In the genomic region with DNA sequence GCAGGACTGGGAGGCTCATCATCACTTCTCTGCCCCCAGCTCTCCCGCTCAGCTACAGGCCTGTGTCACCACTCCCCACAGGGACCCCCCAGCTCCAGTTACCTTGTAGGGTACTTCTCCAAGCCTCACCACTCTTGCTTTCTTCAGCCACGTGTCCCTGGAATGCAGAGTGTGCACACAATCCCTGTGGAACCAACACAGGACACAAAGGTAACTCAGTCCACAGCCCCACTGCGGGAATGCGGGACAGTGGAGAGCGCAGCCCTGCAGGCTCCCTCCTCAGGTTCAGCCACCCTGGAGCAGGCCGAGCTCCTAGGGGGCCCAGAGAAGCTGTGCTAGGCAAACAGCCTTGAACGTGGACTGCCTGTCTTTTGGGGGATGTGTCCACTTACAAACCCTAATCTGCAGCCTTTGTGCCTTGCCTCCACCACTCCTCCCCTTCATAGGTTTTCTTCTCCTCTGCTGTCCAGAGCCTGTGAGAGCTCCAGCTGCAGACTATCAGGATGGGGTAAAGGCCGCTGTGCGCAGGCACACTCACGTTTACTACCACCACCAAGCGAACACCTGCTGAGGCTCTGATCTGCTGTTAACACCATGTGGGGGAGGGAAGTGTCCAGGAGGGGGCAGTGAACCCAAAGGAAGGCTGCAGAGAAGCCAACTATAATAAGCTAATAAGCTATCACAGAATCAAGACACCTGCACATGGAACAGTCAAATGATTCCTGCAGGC, we compare ENCODE assay signal across 14 cellular contexts. TPM values are rescaled to one million over a fixed set of nuclear protein-coding genes. Genes with fewer than 3 reads are reported as not detected.
A peak's percentile ranks its signal among the peaks of the same experiment; 100 is the strongest.
DNase-seq lines count a peak whose midpoint lies in the region; ATAC-seq and TF ChIP-seq lines count a peak whose summit lies in the region.
"Had no signal": no experiment of that assay in that cellular context is flagged by ENCODE, and none has a peak within 500 bp of the region (broad histone marks: within the 10 kb centered on the region; RNA-seq: fewer than 3 reads in every experiment).

No MANE protein-coding gene starts in this region.

- DNase-seq in NCI-H82 (lab: John Stamatoyannopoulos, UW): peak; percentile 61
- no peak for DNase-seq in NCI-H82 treated with DMSO at 0.1 percent for 48 hours (lab: John Stamatoyannopoulos, UW; ENCODE audit: unreplicated experiment)
- DNase-seq in KBM-7: peak; percentile 38
- no peak for DNase-seq in brain microvascular endothelial cell
- no peak for DNase-seq in osteocyte (ENCODE audit: extremely low spot score, unreplicated experiment)
- no peak for DNase-seq in NCI-H1694 (lab: John Stamatoyannopoulos, UW)
- no peak for DNase-seq in ovary
- DNase-seq: activated effector memory CD4-positive, alpha-beta T cell treated with anti-CD3 and anti-CD28 coated beads, Interleukin-2, amount 50 U/mL, for 16 hours; mesendoderm; NCI-H1092 treated with DMSO at 0.1 percent for 48 hours; tibial artery had no signal

- no peaks in the 10 kb centered on the region for H3K4me1 ChIP-seq in ovary (ENCODE audit: insufficient read depth)

- no peak overlapping the region for H3K4me3 Mint-ChIP-seq in osteocyte (ENCODE audit: unreplicated experiment)
- H3K4me3 Mint-ChIP-seq: T-cell had no signal

- TF ChIP-seq EP300 in ovary (IDR thresholded peaks at IDR 0.05): no peak

- H3K27me3 ChIP-seq in brain microvascular endothelial cell (replicated peaks) (no peaks in the 10 kb centered on the region), ovary (no peaks in the 10 kb centered on the region)
- H3K27me3 ChIP-seq: tibial artery had no signal

- intact Hi-C loops in ovary (cut with DNase I): no loop called here

- no peak for ATAC-seq in GM18498 (IDR thresholded peaks at IDR 0.05; ENCODE audit: unreplicated experiment)

- no peaks in the 10 kb centered on the region for H3K27me3 Mint-ChIP-seq in osteocyte (ENCODE audit: unreplicated experiment)
- H3K27me3 Mint-ChIP-seq: T-cell had no signal

- peaks cover 33% of the 10 kb centered on the region for H3K36me3 ChIP-seq in brain microvascular endothelial cell (replicated peaks)
- H3K36me3 ChIP-seq in ovary: no peaks in the 10 kb centered on the region

- no peaks in the 10 kb centered on the region for H3K9me3 Mint-ChIP-seq in osteocyte (ENCODE audit: unreplicated experiment)
- H3K9me3 Mint-ChIP-seq: T-cell had no signal

- H3K4me3 ChIP-seq in brain microvascular endothelial cell (ENCODE audit: low read depth, low read length) (no peak overlapping the region), ovary (no peak overlapping the region)
- H3K4me3 ChIP-seq: tibial artery had no signal

- H3K4me1 Mint-ChIP-seq in osteocyte (ENCODE audit: unreplicated experiment): no peaks in the 10 kb centered on the region

- in situ Hi-C loops in KBM-7 (cut with MboI; ENCODE audit: low pct_unique_long_range_greater_than_20kb, low sequenced_read_pairs) (no loop called here), brain microvascular endothelial cell (cut with HindIII; ENCODE audit: low pct_ligation_motif_present, low sequenced_read_pairs) (no loop called here)

- H3K27ac ChIP-seq in brain microvascular endothelial cell: no peak overlapping the region
- no peak overlapping the region for H3K27ac ChIP-seq in ovary
- H3K27ac ChIP-seq: epithelial cell of prostate, tibial artery had no signal

- no peak for TF ChIP-seq POLR2A in ovary (IDR thresholded peaks at IDR 0.05)

- 71 to 84% (median 76%) methylated on average over 11 of the region's 11 CpGs for WGBS in ovary, 3 donors

- H3K9me3 ChIP-seq in ovary: no peaks in the 10 kb centered on the region
- H3K9me3 ChIP-seq: tibial artery had no signal

- peaks cover 31% of the 10 kb centered on the region for H3K36me3 Mint-ChIP-seq in osteocyte (ENCODE audit: unreplicated experiment)

- TF ChIP-seq CTCF in brain microvascular endothelial cell (IDR thresholded peaks at IDR 0.05; ENCODE audit: low read depth, low read length, missing control alignments): peak; percentile 56
- peak; percentile 19 for TF ChIP-seq CTCF in osteocyte (IDR thresholded peaks at IDR 0.05)
- TF ChIP-seq CTCF in ovary (IDR thresholded peaks at IDR 0.05): no peak

- no peak overlapping the region for H3K27ac Mint-ChIP-seq in osteocyte (ENCODE audit: unreplicated experiment)

RNA-seq across cellular contexts. Expression of gene XPC, which starts 26.0 kb away (rescaled TPM):
- total RNA-seq in osteocyte (39.4 and 41.5 TPM in 2 replicates), ovary (10 to 100 TPM; 38.7 to 50.8 (median 40.6) TPM)
- polyA plus RNA-seq in ovary: 10 to 100 TPM; 36.2 to 63.1 TPM

RNA-seq across cellular contexts. Expression of gene LSM3, which starts 26.2 kb away (rescaled TPM):
- total RNA-seq in osteocyte (9.9 and 10.0 TPM in 2 replicates), ovary (10 to 100 TPM in 3 of 7 donors, 1 to 10 TPM in 4; 7.9 to 12.0 (median 9.7) TPM)
- polyA plus RNA-seq in ovary: 10 to 100 TPM; 11.2 to 18.6 TPM

RNA-seq across cellular contexts. Expression of gene TMEM43, which starts 27.5 kb away (rescaled TPM):
- total RNA-seq in osteocyte (73.3 and 76.5 TPM in 2 replicates), ovary (10 to 100 TPM; 72.0 to 100.0 (median 87.3) TPM)
- polyA plus RNA-seq in ovary: 100 to 1,000 TPM in 1 of 2 donors, 10 to 100 TPM in 1; 82.3 to 104 TPM

RNA-seq across cellular contexts. Expression of gene CHCHD4, which starts 27.7 kb away (rescaled TPM):
- total RNA-seq in osteocyte: 7.2 and 7.9 TPM in 2 replicates
- total RNA-seq in ovary: 10 to 100 TPM; 10.1 to 16.7 (median 12.2) TPM
- polyA plus RNA-seq in ovary: 10 to 100 TPM; 11.7 to 22.2 TPM

Comparison
In these comparisons a context has a peak if more than half of its experiments do, and no peak if none do; other contexts are left out.
1. DNase-seq: peak in NCI-H82 (single experiment) and KBM-7 (single experiment); none in NCI-H82 treated with DMSO at 0.1 percent for 48 hours (single experiment), brain microvascular endothelial cell (single experiment), osteocyte (single experiment), NCI-H1694 (single experiment) and ovary (0 of 5).
2. CTCF ChIP-seq: peak in brain microvascular endothelial cell (single experiment) and osteocyte (single experiment); none in ovary (0 of 3).